9 cellular contexts compared by ENCODE assay signal in genomic region chr19:17080441-17080803, GRCh38. TPM values are rescaled to one million over a fixed set of nuclear protein-coding genes. Genes with fewer than 3 reads are reported as not detected.
DNase-seq lines count a peak whose midpoint lies in the region; ATAC-seq and TF ChIP-seq lines count a peak whose summit lies in the region.
"Had no signal": no experiment of that assay in that cellular context is flagged by ENCODE, and none has a peak within 500 bp of the region (broad histone marks: within the 10 kb centered on the region; RNA-seq: fewer than 3 reads in every experiment).

No MANE protein-coding gene starts in this region.

- peaks cover 53% of the 10 kb centered on the region for H3K79me2 ChIP-seq in trophoblast cell (ENCODE audit: control insufficient read depth, insufficient read depth, low read length, poor library complexity)

- no peaks in the 10 kb centered on the region for H3K27me3 Mint-ChIP-seq in endodermal cell (ENCODE audit: insufficient read depth)

- H4K8ac ChIP-seq in trophoblast cell (ENCODE audit: low read depth, low read length), result no peak overlapping the region

- H4K20me1 ChIP-seq in BLaER1 treated with 17β-estradiol and CSF1 and Interleukin-3, amounts not matched to agents 10 nM and 100 nM, result peaks cover 56 to 91% (median 75%) of the 10 kb centered on the region in 11 experiments

- peaks cover 4 to 35% (median 25%) of the 10 kb centered on the region in 11 experiments; a peak in 18 of 22 replicates for H3K36me3 ChIP-seq in BLaER1 treated with 17β-estradiol and CSF1 and Interleukin-3, amounts not matched to agents 10 nM and 100 nM
- H3K36me3 ChIP-seq in Peyer's patch (no peaks in the 10 kb centered on the region), endodermal cell (ENCODE audit: control insufficient read depth, insufficient read depth, low read length) (no peaks in the 10 kb centered on the region), trophoblast cell (ENCODE audit: control insufficient read depth in 1 of 2, insufficient read depth in 2 of 2, low read length in 2 of 2) (peaks cover 4 to 9% of the 10 kb centered on the region in 2 experiments)

- H3K9ac ChIP-seq in BLaER1 treated with 17β-estradiol and CSF1 and Interleukin-3, amounts not matched to agents 10 nM and 100 nM, result peak overlapping the region; percentile 86 to 96 (median 91)
- H3K9ac ChIP-seq in endodermal cell (ENCODE audit: extremely low read depth, low read length, poor library complexity, severe bottlenecking), result no peak overlapping the region
- no peak overlapping the region for H3K9ac ChIP-seq in trophoblast cell (ENCODE audit: low read length)

- no peak overlapping the region for H2AFZ ChIP-seq in trophoblast cell (ENCODE audit: insufficient read depth, low read length, poor library complexity)

- H3K27ac ChIP-seq in BLaER1 treated with 17β-estradiol and CSF1 and Interleukin-3, amounts not matched to agents 10 nM and 100 nM, result peak overlapping the region; percentile 62 to 99 (median 95)
- H3K27ac ChIP-seq in Peyer's patch (peak overlapping the region; percentile 77 to 94 (median 89)), endodermal cell (ENCODE audit: low read depth, low read length) (peak overlapping the region; percentile 99), trophoblast cell (ENCODE audit: low read depth, low read length) (no peak overlapping the region)

- H3K23ac ChIP-seq in trophoblast cell (ENCODE audit: low read length), result no peak overlapping the region

- ATAC-seq in HG02885 (IDR thresholded peaks at IDR 0.05; ENCODE audit: poor library complexity, unreplicated experiment), result no peak
- no peak for ATAC-seq in HG03432 (IDR thresholded peaks at IDR 0.05; ENCODE audit: unreplicated experiment)
- no peak for ATAC-seq in HG03521 (IDR thresholded peaks at IDR 0.05; ENCODE audit: unreplicated experiment)

- H2BK120ac ChIP-seq in trophoblast cell (ENCODE audit: insufficient read depth, low read length, poor library complexity), result no peak overlapping the region

- TF ChIP-seq CTCF in Peyer's patch (IDR thresholded peaks at IDR 0.05) (no peak), endodermal cell (conservative IDR thresholded peaks at IDR 0.05) (no peak)

- no peaks in the 10 kb centered on the region for H3K9me3 Mint-ChIP-seq in endodermal cell

- H3K27me3 ChIP-seq in BLaER1 treated with 17β-estradiol and CSF1 and Interleukin-3, amounts not matched to agents 10 nM and 100 nM, result no peaks in the 10 kb centered on the region
- H3K27me3 ChIP-seq in Peyer's patch (no peaks in the 10 kb centered on the region), endodermal cell (ENCODE audit: control insufficient read depth, insufficient read depth, low read length, poor library complexity, severe bottlenecking) (no peaks in the 10 kb centered on the region), trophoblast cell (ENCODE audit: insufficient read depth, low read length) (no peaks in the 10 kb centered on the region)

- peak overlapping the region; percentile 13 for H3K4ac ChIP-seq in trophoblast cell (ENCODE audit: low read depth, low read length)

- H3K14ac ChIP-seq in trophoblast cell (ENCODE audit: low read length), result no peak overlapping the region

- H4K12ac ChIP-seq in trophoblast cell (ENCODE audit: low read depth, low read length), result no peak overlapping the region

- H3K4me3 ChIP-seq in BLaER1 treated with 17β-estradiol and CSF1 and Interleukin-3, amounts not matched to agents 10 nM and 100 nM, result peak overlapping the region; percentile 57 to 93 (median 64); a peak in 14 of 20 replicates
- H3K4me3 ChIP-seq in Peyer's patch, result peak overlapping the region in 2 of 4 donors; percentile 38
- H3K4me3 ChIP-seq in endodermal cell (ENCODE audit: low read length), result no peak overlapping the region
- H3K4me3 ChIP-seq in trophoblast cell (ENCODE audit: low read depth, low read length), result no peak overlapping the region

- H3K18ac ChIP-seq in trophoblast cell (ENCODE audit: low read length), result no peak overlapping the region

- H3K79me1 ChIP-seq in trophoblast cell (ENCODE audit: low read length), result peaks cover 12% of the 10 kb centered on the region

- WGBS in endodermal cell (ENCODE audit: insufficient coverage in 1 of 2, insufficient read length in 1 of 2), 2 experiments, result 94 to 97% methylated on average over 4 of the region's 4 CpGs
- no CpG with 5 or more reads among the region's 4 CpGs for WGBS in trophoblast cell (ENCODE audit: extremely low coverage, insufficient coverage, insufficient read length)

- H3K4me3 Mint-ChIP-seq in endodermal cell, result no peak overlapping the region

- H3K9me3 ChIP-seq in BLaER1 treated with 17β-estradiol and CSF1 and Interleukin-3, amounts not matched to agents 10 nM and 100 nM (replicated peaks in 1 of 11), result no peaks in the 10 kb centered on the region
- H3K9me3 ChIP-seq in Peyer's patch, result no peaks in the 10 kb centered on the region
- no peaks in the 10 kb centered on the region for H3K9me3 ChIP-seq in endodermal cell (ENCODE audit: control insufficient read depth, low read length)
- no peaks in the 10 kb centered on the region for H3K9me3 ChIP-seq in trophoblast cell (ENCODE audit: insufficient read depth, low read depth, low read length)

- H2BK12ac ChIP-seq in trophoblast cell (ENCODE audit: low read length), result no peak overlapping the region

- H2BK5ac ChIP-seq in trophoblast cell (ENCODE audit: low read depth, low read length, poor library complexity), result no peak overlapping the region

- H3K4me2 ChIP-seq in BLaER1 treated with 17β-estradiol and CSF1 and Interleukin-3, amounts not matched to agents 10 nM and 100 nM, result peak overlapping the region; percentile 92 to 100 (median 99)
- no peak overlapping the region for H3K4me2 ChIP-seq in trophoblast cell (ENCODE audit: low read length)

- no peak overlapping the region for H3K27ac Mint-ChIP-seq in endodermal cell

- H3K4me1 ChIP-seq in BLaER1 treated with 17β-estradiol and CSF1 and Interleukin-3, amounts not matched to agents 10 nM and 100 nM, result peaks cover 74 to 87% (median 80%) of the 10 kb centered on the region in 10 experiments
- H3K4me1 ChIP-seq in Peyer's patch (peaks cover 0 to 38% (median 19%) of the 10 kb centered on the region in 4 donors), endodermal cell (ENCODE audit: control insufficient read depth, insufficient read depth, low read length) (peaks cover 3% of the 10 kb centered on the region), trophoblast cell (ENCODE audit: control insufficient read depth in 1 of 2, insufficient read depth in 2 of 2, low read length in 2 of 2) (peaks cover 17 to 22% of the 10 kb centered on the region in 2 experiments)

- H3K4me1 Mint-ChIP-seq in endodermal cell, result peaks cover 17% of the 10 kb centered on the region

- H3K36me3 Mint-ChIP-seq in endodermal cell (ENCODE audit: low read depth), result no peaks in the 10 kb centered on the region

- no peak overlapping the region for H4K91ac ChIP-seq in trophoblast cell (ENCODE audit: low read depth, low read length)

- no peak for TF ChIP-seq POLR2A in Peyer's patch (IDR thresholded peaks at IDR 0.05)

- no peak for DNase-seq in Peyer's patch
- DNase-seq in endodermal cell, result no peak
- DNase-seq in trophoblast cell, result no peak
- DNase-seq in LoVo (ENCODE audit: low spot score), result no peak
- DNase-seq: SHP77 had no signal

- no peak overlapping the region for H2AK5ac ChIP-seq in trophoblast cell (ENCODE audit: low read length)

RNA-seq across cellular contexts. Expression of gene MYO9B, which starts 4.8 kb away (rescaled TPM):
- total RNA-seq in Peyer's patch (100 to 1,000 TPM in 3 of 4 donors, 10 to 100 TPM in 1; 65.3 to 578 (median 143) TPM), endodermal cell (10 to 100 TPM; 79.4 to 96.8 TPM)
- 92.6 TPM for polyA plus RNA-seq in endodermal cell (2013, experiment 1 of 2)
- polyA plus RNA-seq in endodermal cell (2013, experiment 2 of 2), result 90.7 TPM
- 64.1 and 65.1 TPM in 2 replicates for polyA plus RNA-seq in trophoblast cell (2013)

RNA-seq across cellular contexts. Expression of gene HAUS8, which starts 5.2 kb away (rescaled TPM):
- total RNA-seq in Peyer's patch (10 to 100 TPM in 2 of 4 donors, 1 to 10 TPM in 2; 9.7 to 29.7 (median 10.1) TPM), endodermal cell (10 to 100 TPM; 19.4 to 19.9 TPM)
- polyA plus RNA-seq in endodermal cell (2013, experiment 1 of 2), result 26.3 TPM
- 17.7 TPM for polyA plus RNA-seq in endodermal cell (2013, experiment 2 of 2)
- polyA plus RNA-seq in trophoblast cell (2013), result 31.7 and 32.6 TPM in 2 replicates

RNA-seq across cellular contexts. Expression of gene CPAMD8, which starts 53.8 kb away (rescaled TPM):
- total RNA-seq in Peyer's patch (10 to 100 TPM in 1 of 4 donors, 1 to 10 TPM in 3; 2.6 to 10.7 (median 5.2) TPM), endodermal cell (10 to 100 TPM; 19.7 to 22.9 TPM)
- 15.1 TPM for polyA plus RNA-seq in endodermal cell (2013, experiment 1 of 2)
- polyA plus RNA-seq in endodermal cell (2013, experiment 2 of 2), result 11.6 TPM
- polyA plus RNA-seq in trophoblast cell (2013), result 4.6 and 4.8 TPM in 2 replicates

Comparison
In these comparisons a context has a peak if more than half of its experiments do, and no peak if none do; other contexts are left out.
1. H3K4me3 ChIP-seq: peak in BLaER1 treated with 17β-estradiol and CSF1 and Interleukin-3, amounts not matched to agents 10 nM and 100 nM (10 of 10); none in endodermal cell (single experiment) and trophoblast cell (single experiment).
2. H3K9ac ChIP-seq: peak in BLaER1 treated with 17β-estradiol and CSF1 and Interleukin-3, amounts not matched to agents 10 nM and 100 nM (11 of 11); none in endodermal cell (single experiment) and trophoblast cell (single experiment).